ENCODE assay signal across 11 cellular contexts in genomic region chr5:133489632-133490031, GRCh38.
DNase-seq lines count a peak whose midpoint lies in the region; ATAC-seq and TF ChIP-seq lines count a peak whose summit lies in the region.
"Had no signal": no experiment of that assay in that cellular context is flagged by ENCODE, and none has a peak within 500 bp of the region (broad histone marks: within the 10 kb centered on the region; RNA-seq: fewer than 3 reads in every experiment).

No MANE protein-coding gene starts in this region.

- no peaks in the 10 kb centered on the region for H3K79me2 ChIP-seq in MM.1S (ENCODE audit: low read length)

- H3K27ac Mint-ChIP-seq in activated naive CD8-positive, alpha-beta T cell treated with anti-CD3 and anti-CD28 coated beads for 36 hours = no peak overlapping the region

- H3K9me3 Mint-ChIP-seq in activated naive CD8-positive, alpha-beta T cell treated with anti-CD3 and anti-CD28 coated beads for 36 hours = peaks cover 7% of the 10 kb centered on the region

- H3K27me3 ChIP-seq in MM.1S (replicated peaks; ENCODE audit: insufficient read depth, low read length) (no peaks in the 10 kb centered on the region), vagina (no peaks in the 10 kb centered on the region)
- H3K27me3 ChIP-seq: BLaER1 treated with 17β-estradiol and CSF1 and Interleukin-3, amounts not matched to agents 10 nM and 100 nM; suprapubic skin had no signal

- H3K4me3 Mint-ChIP-seq in activated naive CD8-positive, alpha-beta T cell treated with anti-CD3 and anti-CD28 coated beads for 36 hours = no peak overlapping the region

- no peak overlapping the region; the same call in 1 of the 2 replicates for H2AFZ ChIP-seq in MM.1S (ENCODE audit: low read length)

- H3K4me2 ChIP-seq in MM.1S (ENCODE audit: low read depth, low read length) = no peak overlapping the region
- H3K4me2 ChIP-seq: BLaER1 treated with 17β-estradiol and CSF1 and Interleukin-3, amounts not matched to agents 10 nM and 100 nM had no signal

- H3K4me1 ChIP-seq in MM.1S (ENCODE audit: low read length) (peaks cover 4% of the 10 kb centered on the region; the same call in 1 of the 2 replicates), vagina (no peaks in the 10 kb centered on the region)
- H3K4me1 ChIP-seq: suprapubic skin had no signal

- no peak for TF ChIP-seq POLR2A in vagina (IDR thresholded peaks at IDR 0.05)

- H3K4me3 ChIP-seq in MM.1S (ENCODE audit: low read length) (no peak overlapping the region), vagina (no peak overlapping the region)
- H3K4me3 ChIP-seq: BLaER1 treated with 17β-estradiol and CSF1 and Interleukin-3, amounts not matched to agents 10 nM and 100 nM; suprapubic skin had no signal

- TF ChIP-seq CTCF in MM.1S (IDR thresholded peaks at IDR 0.05; ENCODE audit: low read length) (peak; percentile 54), vagina (IDR thresholded peaks at IDR 0.05) (no peak)

- intact Hi-C loops in vagina (cut with DNase I) = no loop called here

- DNase-seq in activated T-cell treated with anti-CD3 and anti-CD28 coated beads, Interleukin-2, amount 50 U/mL, for 48 hours = peak; percentile 28 to 38
- DNase-seq in activated T-cell treated with anti-CD3 and anti-CD28 coated beads, Interleukin-2, amount 50 U/mL, for 1 hour = no peak
- DNase-seq in MM.1S (peak; percentile 74), vagina (ENCODE audit: extremely low spot score in 2 of 2) (no peak), DMS79 (lab: John Stamatoyannopoulos, UW) (no peak)
- DNase-seq in activated naive CD8-positive, alpha-beta T cell treated with anti-CD3 and anti-CD28 coated beads for 36 hours = peak; percentile 18
- peak; percentile 32 for DNase-seq in stimulated activated CD8-positive, alpha-beta memory T cell treated with anti-CD3 and anti-CD28 coated beads, Interleukin-4, amount 100 ng/mL, for 48 hours
- DNase-seq: NCI-H187 treated with DMSO at 0.1 percent for 48 hours had no signal

- H3K9ac ChIP-seq in MM.1S (ENCODE audit: low read length) = no peak overlapping the region
- H3K9ac ChIP-seq: BLaER1 treated with 17β-estradiol and CSF1 and Interleukin-3, amounts not matched to agents 10 nM and 100 nM had no signal

- no peaks in the 10 kb centered on the region for H3K9me2 ChIP-seq in MM.1S (replicated peaks; ENCODE audit: insufficient read depth, low read length)

- H3K4me1 Mint-ChIP-seq in activated naive CD8-positive, alpha-beta T cell treated with anti-CD3 and anti-CD28 coated beads for 36 hours = peaks cover 5% of the 10 kb centered on the region

- H3F3A ChIP-seq in MM.1S (ENCODE audit: insufficient read depth, low read length) = no peaks in the 10 kb centered on the region

- H4K20me1 ChIP-seq in MM.1S (ENCODE audit: insufficient read depth, low read length) = no peaks in the 10 kb centered on the region
- H4K20me1 ChIP-seq: BLaER1 treated with 17β-estradiol and CSF1 and Interleukin-3, amounts not matched to agents 10 nM and 100 nM had no signal

- no peaks in the 10 kb centered on the region for H3K27me3 Mint-ChIP-seq in activated naive CD8-positive, alpha-beta T cell treated with anti-CD3 and anti-CD28 coated beads for 36 hours

- ATAC-seq in GM19463 (IDR thresholded peaks at IDR 0.05; ENCODE audit: unreplicated experiment) = no peak

- H3K9me3 ChIP-seq in MM.1S (replicated peaks; ENCODE audit: insufficient read depth, low read length) = no peaks in the 10 kb centered on the region
- H3K9me3 ChIP-seq in vagina = no peaks in the 10 kb centered on the region
- H3K9me3 ChIP-seq: suprapubic skin had no signal

- H3K36me3 Mint-ChIP-seq in activated naive CD8-positive, alpha-beta T cell treated with anti-CD3 and anti-CD28 coated beads for 36 hours = no peaks in the 10 kb centered on the region

- H3K36me3 ChIP-seq in MM.1S (replicated peaks; ENCODE audit: insufficient read depth, low read length) = no peaks in the 10 kb centered on the region
- no peaks in the 10 kb centered on the region for H3K36me3 ChIP-seq in vagina
- H3K36me3 ChIP-seq: BLaER1 treated with 17β-estradiol and CSF1 and Interleukin-3, amounts not matched to agents 10 nM and 100 nM; suprapubic skin had no signal

- no peak overlapping the region for H3K27ac ChIP-seq in MM.1S (ENCODE audit: low read length)
- H3K27ac ChIP-seq in vagina = no peak overlapping the region
- H3K27ac ChIP-seq: BLaER1 treated with 17β-estradiol and CSF1 and Interleukin-3, amounts not matched to agents 10 nM and 100 nM; suprapubic skin had no signal

Comparison
In these comparisons a context has a peak if more than half of its experiments do, and no peak if none do; other contexts are left out.
1. DNase-seq: peak in activated T-cell treated with anti-CD3 and anti-CD28 coated beads, Interleukin-2, amount 50 U/mL, for 48 hours (2 of 2), MM.1S (single experiment), activated naive CD8-positive, alpha-beta T cell treated with anti-CD3 and anti-CD28 coated beads for 36 hours (single experiment) and stimulated activated CD8-positive, alpha-beta memory T cell treated with anti-CD3 and anti-CD28 coated beads, Interleukin-4, amount 100 ng/mL, for 48 hours (single experiment); none in activated T-cell treated with anti-CD3 and anti-CD28 coated beads, Interleukin-2, amount 50 U/mL, for 1 hour (single experiment), vagina (0 of 2) and DMS79 (single experiment).